Comparison of ENCODE assay signal across 29 cellular contexts in the genomic region with DNA sequence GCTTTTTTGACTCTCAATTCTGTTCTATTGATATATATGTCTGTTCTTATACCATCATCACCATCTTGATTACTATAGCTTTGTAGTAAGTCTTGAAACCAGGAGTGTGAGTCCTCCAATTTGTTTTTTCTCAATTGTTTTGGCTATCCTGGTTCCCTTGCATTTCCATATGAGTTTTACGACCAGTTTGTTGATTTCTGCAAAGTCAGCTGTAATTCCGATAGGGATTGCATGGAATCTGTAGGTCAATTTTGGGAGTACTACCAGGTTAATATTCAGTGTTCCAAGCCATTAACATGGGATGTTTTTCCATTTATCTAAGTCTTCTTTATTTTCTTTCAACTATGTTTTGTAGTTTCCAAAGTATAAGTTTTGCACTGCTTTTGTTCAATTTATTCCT.
"Had no signal": no experiment of that assay in that cellular context is flagged by ENCODE, and none has a peak within 500 bp of the region (broad histone marks: within the 10 kb centered on the region; RNA-seq: fewer than 3 reads in every experiment).

No MANE protein-coding gene starts in this region.

- H3K4me3 ChIP-seq: adrenal gland, body of pancreas, colonic mucosa, esophagus squamous epithelium, gastroesophageal sphincter, heart right ventricle had no signal

- H3K27me3 ChIP-seq: adrenal gland, body of pancreas, colonic mucosa, esophagus squamous epithelium, gastroesophageal sphincter, heart right ventricle had no signal

- H3K4me1 ChIP-seq: adrenal gland, body of pancreas, colonic mucosa, esophagus squamous epithelium, gastroesophageal sphincter, heart right ventricle had no signal

- H3K9me3 ChIP-seq: adrenal gland, body of pancreas, colonic mucosa, esophagus squamous epithelium, gastroesophageal sphincter, heart right ventricle had no signal

- DNase-seq: activated CD4-positive, alpha-beta memory T cell treated with anti-CD3 and anti-CD28 coated beads for 36 hours; activated CD4-positive, alpha-beta T cell treated with anti-CD3 and anti-CD28 coated beads for 36 hours; activated CD4-positive, alpha-beta T cell treated with anti-CD3 and anti-CD28 coated beads, Interleukin-2, amount 10 ng/mL, durations not matched to agents 24 days and 14 days; activated CD4-positive, CD25-positive, alpha-beta regulatory T cell; activated CD4-positive, CD25-positive, alpha-beta regulatory T cell treated with anti-CD3 and anti-CD28 coated beads, Interleukin-2, amount 50 U/mL, for 72 hours; activated CD8-positive, alpha-beta memory T cell treated with anti-CD3 and anti-CD28 coated beads, Interleukin-2, amount 10 ng/mL, durations not matched to agents 7 days and 5 days; activated CD8-positive, alpha-beta memory T cell treated with anti-CD3 and anti-CD28 coated beads, Interleukin-2, amount 50 U/mL, for 4 hours; activated CD8-positive, alpha-beta T cell treated with anti-CD3 and anti-CD28 coated beads, Interleukin-2, amount 10 ng/mL, durations not matched to agents 7 days and 5 days; activated effector memory CD4-positive, alpha-beta T cell treated with anti-CD3 and anti-CD28 coated beads, Interleukin-2, amount 50 U/mL, for 16 hours; activated naive CD4-positive, alpha-beta T cell treated with anti-CD3 and anti-CD28 coated beads for 36 hours; activated naive CD8-positive, alpha-beta T cell treated with anti-CD3 and anti-CD28 coated beads for 36 hours; activated naive CD8-positive, alpha-beta T cell treated with anti-CD3 and anti-CD28 coated beads, Interleukin-2, amount 50 U/mL, for 24 hours; activated T-cell treated with anti-CD3 and anti-CD28 coated beads, Interleukin-2, amount 50 U/mL, for 1 hour; activated T-cell treated with anti-CD3 and anti-CD28 coated beads, Interleukin-2, amount 50 U/mL, for 48 hours; adrenal gland; amygdala; aorta; body of pancreas; caudate nucleus; colonic mucosa; effector CD8-positive, alpha-beta T cell; esophagus squamous epithelium; foreskin melanocyte; heart right ventricle; T-helper 2 cell had no signal

- H3K27ac ChIP-seq: adrenal gland, body of pancreas, colonic mucosa, epithelial cell of prostate, esophagus squamous epithelium, gastroesophageal sphincter, heart right ventricle had no signal

- H3K36me3 ChIP-seq: adrenal gland, colonic mucosa, esophagus squamous epithelium, gastroesophageal sphincter had no signal

- FAIRE-seq: endometrium, endothelial cell of umbilical vein had no signal
